In the genomic region with DNA sequence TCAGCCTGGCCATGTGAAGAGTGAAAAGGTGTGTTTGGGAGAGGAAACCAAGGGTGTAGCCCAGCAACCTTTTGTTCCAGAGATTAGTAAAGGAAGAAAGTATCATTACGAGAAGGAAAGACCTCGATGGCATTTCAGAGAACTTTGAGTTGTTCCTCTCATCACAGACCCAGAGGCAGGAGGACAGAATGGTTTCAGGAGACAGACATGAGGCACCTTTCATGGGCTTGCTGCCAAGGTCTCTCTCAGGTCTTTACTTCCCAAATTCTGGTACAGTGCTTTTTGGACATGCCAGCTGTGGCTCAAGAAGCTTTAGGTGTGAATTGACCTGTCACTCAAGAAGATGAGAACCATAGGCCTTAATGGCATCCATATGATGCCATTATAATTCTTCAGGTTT, we compare ENCODE assay signal across 8 cellular contexts. TPM values are rescaled to one million over a fixed set of nuclear protein-coding genes. Genes with fewer than 3 reads are reported as not detected.
"Had no signal": no experiment of that assay in that cellular context is flagged by ENCODE, and none has a peak within 500 bp of the region (broad histone marks: within the 10 kb centered on the region; RNA-seq: fewer than 3 reads in every experiment).

No MANE protein-coding gene starts in this region.

- H3K4me3 ChIP-seq: GM23338, K562 had no signal

- H3K27ac ChIP-seq: HL-60 had no signal

- H3K4me2 ChIP-seq: GM23338 had no signal

- H2AFZ ChIP-seq: GM23338 had no signal

- DNase-seq: H9, HCEC 1CT, HFFc6, KG1 had no signal

RNA-seq across cellular contexts. Expression of a gene that starts 56.2 kb away (rescaled TPM):
- polyA plus RNA-seq: GM23338, HepG2, K562 had no signal
